Comparison of ENCODE assay signal across 8 cellular contexts in genomic region chr22:18023509-18024275, GRCh38. TPM values are rescaled to one million over a fixed set of nuclear protein-coding genes. Genes with fewer than 3 reads are reported as not detected.
DNase-seq lines count a peak whose midpoint lies in the region; ATAC-seq and TF ChIP-seq lines count a peak whose summit lies in the region.

No MANE protein-coding gene starts in this region.

- intact Hi-C loops in esophagus squamous epithelium (cut with DNase I) = loop anchor here (10.0 kb wide), 1 partner anchor 189 kb away; no protein-coding TSS in a partner anchor

- POLR2A ChIA-PET in AG04450 (lab: Yijun Ruan, JAX) = interaction anchor here (0.9 to 1.6 kb wide), 2 partner anchors 8 to 24 kb away, joined by 3 to 5 read pairs; no protein-coding TSS in a partner anchor

- no peaks in the 10 kb centered on the region for H3K36me3 ChIP-seq in esophagus squamous epithelium

- no peak for ATAC-seq in HG03460 (IDR thresholded peaks at IDR 0.05; ENCODE audit: unreplicated experiment)

- TF ChIP-seq CTCF in AG04450 (IDR thresholded peaks at IDR 0.05; ENCODE audit: low read depth, low read length) (0 out of 2 replicates have a peak, but pooled peaks have one; percentile 2), GM13977 (IDR thresholded peaks at IDR 0.05; ENCODE audit: extremely low read depth, insufficient read depth, missing control alignments) (peak; percentile 13), esophagus squamous epithelium (IDR thresholded peaks at IDR 0.05) (peak in 2 of 6 experiments; percentile 12 to 17)

- H3K27ac ChIP-seq in AG04450 (ENCODE audit: low read depth, low read length) (peak overlapping the region; percentile 31), esophagus squamous epithelium (peak overlapping the region; percentile 80 to 90 (median 82))

- H3K9me3 ChIP-seq in AG04450 (ENCODE audit: control insufficient read depth, insufficient read depth, low read length) (no peaks in the 10 kb centered on the region), esophagus squamous epithelium (no peaks in the 10 kb centered on the region)

- no peaks in the 10 kb centered on the region for H3K27me3 ChIP-seq in AG04450 (ENCODE audit: control insufficient read depth, insufficient read depth, low read length)
- no peaks in the 10 kb centered on the region for H3K27me3 ChIP-seq in esophagus squamous epithelium

- in situ Hi-C loops in GM13977 (cut with MboI; ENCODE audit: low pct_unique_long_range_greater_than_20kb, low sequenced_read_pairs, unreplicated experiment) = no loop called here

- WGBS in esophagus squamous epithelium, 2 donors = 1 to 5% methylated on average over 16 to 19 of the region's 47 CpGs

- H3K4me1 ChIP-seq in esophagus squamous epithelium = peaks cover 11 to 44% (median 14%) of the 10 kb centered on the region in 3 donors

- H3K4me3 ChIP-seq in AG04450 (ENCODE audit: low read depth, low read length) = peak overlapping the region; percentile 68
- H3K4me3 ChIP-seq in esophagus squamous epithelium = peak overlapping the region; percentile 61 to 84 (median 71)

- peak; percentile 48 for DNase-seq in AG04450 (ENCODE audit: low read depth, low spot score)
- DNase-seq in GM13977 (ENCODE audit: low spot score) = peak; percentile 79
- peak; percentile 43 for DNase-seq in NCI-H345 treated with DMSO at 0.1 percent for 48 hours (lab: John Stamatoyannopoulos, UW; ENCODE audit: unreplicated experiment)
- peak; percentile 30 for DNase-seq in activated T-cell treated with anti-CD3 and anti-CD28 coated beads for 48 hours (ENCODE audit: low read depth)
- no peak for DNase-seq in esophagus squamous epithelium (lab: John Stamatoyannopoulos, UW)
- peak; percentile 40 for DNase-seq in middle frontal gyrus (ENCODE audit: extremely low spot score, low spot score)
- DNase-seq in stromal cell of bone marrow (ENCODE audit: low read depth) = peak; percentile 84

- CTCF ChIA-PET in AG04450 (lab: Charles Lee) = interaction anchor here (1.1 to 2.1 kb wide), 5 partner anchors 12 to 194 kb away, joined by 3 to 17 read pairs (median 4); no protein-coding TSS in a partner anchor

- TF ChIP-seq POLR2A in esophagus squamous epithelium (IDR thresholded peaks at IDR 0.05) = peak in 2 of 4 donors; percentile 50 to 61

RNA-seq across cellular contexts. Expression of gene MICAL3, which starts 0.7 kb away (rescaled TPM):
- 17.8 and 18.5 TPM in 2 replicates for polyA plus RNA-seq in AG04450 (2011; rRNA removed)
- 29.1 and 40.9 TPM in 2 replicates for polyA minus RNA-seq in AG04450 (2011; rRNA and poly(A)+ RNA removed)
- total RNA-seq in esophagus squamous epithelium = 10 to 100 TPM; 11.2 to 30.9 (median 15.9) TPM

RNA-seq across cellular contexts. Expression of gene PEX26, which starts 54.1 kb away (rescaled TPM):
- polyA plus RNA-seq in AG04450 (2011; rRNA removed) = 20.8 and 24.8 TPM in 2 replicates
- 27.3 and 35.8 TPM in 2 replicates for polyA minus RNA-seq in AG04450 (2011; rRNA and poly(A)+ RNA removed)
- total RNA-seq in esophagus squamous epithelium = 10 to 100 TPM; 17.2 to 32.3 (median 22.9) TPM
